In genomic region chr2:25855065-25855464, GRCh38 we compare ENCODE assay signal across 25 cellular contexts. TPM values are rescaled to one million over a fixed set of nuclear protein-coding genes. Genes with fewer than 3 reads are reported as not detected.
DNase-seq lines count a peak whose midpoint lies in the region; ATAC-seq, FAIRE-seq and TF ChIP-seq lines count a peak whose summit lies in the region.
"Had no signal": no experiment of that assay in that cellular context is flagged by ENCODE, and none has a peak within 500 bp of the region (broad histone marks: within the 10 kb centered on the region; RNA-seq: fewer than 3 reads in every experiment).

No MANE protein-coding gene starts in this region.

- H3K27me3 Mint-ChIP-seq in CD4-positive, CD25-positive, alpha-beta regulatory T cell: no peaks in the 10 kb centered on the region
- no peaks in the 10 kb centered on the region for H3K27me3 Mint-ChIP-seq in CD4-positive, alpha-beta memory T cell
- H3K27me3 Mint-ChIP-seq: CD8-positive, alpha-beta memory T cell had no signal

- POLR2A ChIA-PET in CD4-positive, alpha-beta memory T cell (lab: Charles Lee; ENCODE audit: partially characterized antibody): interaction anchor here (0.8 kb wide), 1 partner anchor 24 kb away, joined by 3 read pairs; the partner anchor contains the start of gene ASXL2

- WGBS in upper lobe of left lung, 2 donors: 95 to 97% methylated on average over 3 of the region's 3 CpGs

- H3K27ac ChIP-seq in CD4-positive, CD25-positive, alpha-beta regulatory T cell (ENCODE audit: insufficient read depth, low read length, poor library complexity, severe bottlenecking): no peak overlapping the region
- H3K27ac ChIP-seq in CD4-positive, alpha-beta memory T cell (ENCODE audit: low read depth, low read length): no peak overlapping the region
- H3K27ac ChIP-seq in gastrocnemius medialis: peak overlapping the region; percentile 36 to 67 (median 58)
- no peak overlapping the region for H3K27ac ChIP-seq in upper lobe of left lung
- H3K27ac ChIP-seq: GM23248 had no signal

- H3K4me3 Mint-ChIP-seq in CD4-positive, CD25-positive, alpha-beta regulatory T cell: no peak overlapping the region
- H3K4me3 Mint-ChIP-seq in CD4-positive, alpha-beta memory T cell: no peak overlapping the region
- H3K4me3 Mint-ChIP-seq: H9, HFFc6 had no signal

- no peak for DNase-seq in CD4-positive, CD25-positive, alpha-beta regulatory T cell
- DNase-seq in CD4-positive, alpha-beta memory T cell: no peak
- DNase-seq in bronchial epithelial cell (ENCODE audit: low read depth) (peak; percentile 12), gastrocnemius medialis (no peak), upper lobe of left lung (no peak), H7 (no peak)
- no peak for DNase-seq in activated naive CD4-positive, alpha-beta T cell (lab: John Stamatoyannopoulos, UW)
- DNase-seq: C1 segment of cervical spinal cord; CD8-positive, alpha-beta memory T cell; DMS153; DND-41; GM23248; H9; HFFc6; Kasumi-1; NCI-H1105; NCI-H1436 treated with DMSO at 0.1 percent for 48 hours; NCI-H187 treated with DMSO at 0.1 percent for 48 hours; NCI-H2107; NCI-H748 treated with DMSO at 0.1 percent for 48 hours; SIG-M5; SK-N-SH; SW 1271 had no signal

- peaks cover 4% of the 10 kb centered on the region for H3K36me3 Mint-ChIP-seq in CD4-positive, CD25-positive, alpha-beta regulatory T cell
- peaks cover 3 to 9% of the 10 kb centered on the region in 2 donors for H3K36me3 Mint-ChIP-seq in CD4-positive, alpha-beta memory T cell

- CTCF ChIA-PET in CD4-positive, alpha-beta memory T cell (lab: Charles Lee; ENCODE audit: partially characterized antibody): interaction anchor here (1.1 to 4.8 kb wide), 5 partner anchors 14 to 95 kb away, joined by 3 to 49 read pairs (median 11); partner anchors contain the start of gene ASXL2

- FAIRE-seq in bronchial epithelial cell (lab: Jason Lieb, UNC): no peak
- FAIRE-seq: K562, RCC 7860 had no signal

- in situ Hi-C loops in gastrocnemius medialis (cut with MboI; ENCODE audit: low sequenced_read_pairs in 4 of 4): no loop called here

- no peak for ATAC-seq in CD4-positive, CD25-positive, alpha-beta regulatory T cell (ENCODE audit: low read depth in 2 of 2)
- ATAC-seq in gastrocnemius medialis (peak; percentile 15 to 53), upper lobe of left lung (ENCODE audit: low FRiP score in 2 of 2) (no peak)
- ATAC-seq: K562 had no signal

- no peaks in the 10 kb centered on the region for H3K9me3 ChIP-seq in CD4-positive, CD25-positive, alpha-beta regulatory T cell (ENCODE audit: control insufficient read depth in 2 of 2, low read length in 2 of 2)
- H3K9me3 ChIP-seq in CD4-positive, alpha-beta memory T cell (ENCODE audit: control insufficient read depth in 1 of 2, low read length in 2 of 2): no peaks in the 10 kb centered on the region
- H3K9me3 ChIP-seq in gastrocnemius medialis: no peaks in the 10 kb centered on the region
- no peaks in the 10 kb centered on the region for H3K9me3 ChIP-seq in upper lobe of left lung
- H3K9me3 ChIP-seq: SK-N-SH had no signal

- TF ChIP-seq POLR2A in gastrocnemius medialis (IDR thresholded peaks at IDR 0.05) (no peak), upper lobe of left lung (IDR thresholded peaks at IDR 0.05) (no peak)

- H3K9me3 Mint-ChIP-seq in CD4-positive, CD25-positive, alpha-beta regulatory T cell: no peaks in the 10 kb centered on the region
- no peaks in the 10 kb centered on the region for H3K9me3 Mint-ChIP-seq in CD4-positive, alpha-beta memory T cell
- H3K9me3 Mint-ChIP-seq: CD8-positive, alpha-beta memory T cell; H9; HFFc6 had no signal

- peaks cover 40% of the 10 kb centered on the region for H3K4me1 ChIP-seq in CD4-positive, CD25-positive, alpha-beta regulatory T cell (ENCODE audit: control insufficient read depth, insufficient read depth, low read length, poor library complexity, severe bottlenecking)
- H3K4me1 ChIP-seq in CD4-positive, alpha-beta memory T cell (ENCODE audit: insufficient read depth, low read length): peaks cover 47% of the 10 kb centered on the region
- H3K4me1 ChIP-seq in gastrocnemius medialis: peaks cover 53 to 55% of the 10 kb centered on the region in 2 donors
- peaks cover 11 to 28% (median 17%) of the 10 kb centered on the region in 4 donors for H3K4me1 ChIP-seq in upper lobe of left lung

- peaks cover 5% of the 10 kb centered on the region for H3K36me3 ChIP-seq in CD4-positive, CD25-positive, alpha-beta regulatory T cell (ENCODE audit: control insufficient read depth, insufficient read depth, low read length)
- H3K36me3 ChIP-seq in CD4-positive, alpha-beta memory T cell (ENCODE audit: insufficient read depth, low read length): no peaks in the 10 kb centered on the region
- peaks cover 3% of the 10 kb centered on the region for H3K36me3 ChIP-seq in bronchial epithelial cell (ENCODE audit: control insufficient read depth, insufficient read depth, low read length)
- no peaks in the 10 kb centered on the region for H3K36me3 ChIP-seq in gastrocnemius medialis
- peaks cover 0 to 7% (median 0%) of the 10 kb centered on the region in 4 donors for H3K36me3 ChIP-seq in upper lobe of left lung
- H3K36me3 ChIP-seq in H7 (replicated peaks; ENCODE audit: control insufficient read depth, insufficient read depth, low read length): no peaks in the 10 kb centered on the region

- no peak for TF ChIP-seq EP300 in upper lobe of left lung (IDR thresholded peaks at IDR 0.05)

- peaks cover 23 to 54% (median 51%) of the 10 kb centered on the region in 4 donors for H3K4me1 Mint-ChIP-seq in CD4-positive, CD25-positive, alpha-beta regulatory T cell
- peaks cover 47 to 58% (median 51%) of the 10 kb centered on the region in 4 donors for H3K4me1 Mint-ChIP-seq in CD4-positive, alpha-beta memory T cell

- no peaks in the 10 kb centered on the region for H3K27me3 ChIP-seq in CD4-positive, CD25-positive, alpha-beta regulatory T cell (ENCODE audit: control insufficient read depth, insufficient read depth, low read length)
- no peaks in the 10 kb centered on the region for H3K27me3 ChIP-seq in CD4-positive, alpha-beta memory T cell (ENCODE audit: insufficient read depth, low read length)
- H3K27me3 ChIP-seq in bronchial epithelial cell (ENCODE audit: control insufficient read depth, insufficient read depth, low read length) (no peaks in the 10 kb centered on the region), gastrocnemius medialis (no peaks in the 10 kb centered on the region), upper lobe of left lung (no peaks in the 10 kb centered on the region), H7 (ENCODE audit: control insufficient read depth, insufficient read depth, low read length) (no peaks in the 10 kb centered on the region)

- H3K4me3 ChIP-seq in CD4-positive, CD25-positive, alpha-beta regulatory T cell (ENCODE audit: low read depth, low read length): no peak overlapping the region
- no peak overlapping the region for H3K4me3 ChIP-seq in CD4-positive, alpha-beta memory T cell (ENCODE audit: low read length in 2 of 2)
- H3K4me3 ChIP-seq in bronchial epithelial cell (ENCODE audit: low read depth, low read length) (no peak overlapping the region), gastrocnemius medialis (no peak overlapping the region), upper lobe of left lung (no peak overlapping the region), H7 (ENCODE audit: insufficient read depth, low read depth, low read length) (no peak overlapping the region)
- H3K4me3 ChIP-seq: GM23248, K562 had no signal

- peak overlapping the region in 2 of 3 donors; percentile 44 to 72 for H3K27ac Mint-ChIP-seq in CD4-positive, CD25-positive, alpha-beta regulatory T cell
- H3K27ac Mint-ChIP-seq in CD4-positive, alpha-beta memory T cell: peak overlapping the region in 4 of 7 donors; percentile 6 to 83 (median 36)
- H3K27ac Mint-ChIP-seq: H9, HFFc6 had no signal

- intact Hi-C loops in CD4-positive, alpha-beta memory T cell (cut with micrococcal nuclease): no loop called here
- intact Hi-C loops in gastrocnemius medialis (cut with DNase I; ENCODE audit: low total_unique reads): loop anchor here (2.0 kb wide), 1 partner anchor 290 kb away; no protein-coding TSS in a partner anchor

- TF ChIP-seq CTCF in bronchial epithelial cell (IDR thresholded peaks at IDR 0.05; ENCODE audit: insufficient read depth, low read length, severe bottlenecking) (no peak), gastrocnemius medialis (IDR thresholded peaks at IDR 0.05 in 4 of 5, conservative IDR thresholded peaks at IDR 0.05 in 1 of 5) (no peak), upper lobe of left lung (IDR thresholded peaks at IDR 0.05) (no peak)

RNA-seq across cellular contexts. Expression of gene ASXL2, which starts 23.2 kb away (rescaled TPM):
- 48.6 TPM for total RNA-seq in CD4-positive, CD25-positive, alpha-beta regulatory T cell
- polyA plus RNA-seq in CD4-positive, CD25-positive, alpha-beta regulatory T cell: 1 to 10 TPM; 6.8 to 8.8 (median 8.1) TPM
- 10 to 100 TPM; 56.0 to 63.6 TPM for total RNA-seq in CD4-positive, alpha-beta memory T cell
- polyA plus RNA-seq in CD4-positive, alpha-beta memory T cell: 10 to 100 TPM in 1 of 2 donors, 1 to 10 TPM in 1; 6.3 to 10.1 TPM
- total RNA-seq in bronchial epithelial cell: 4.2 and 6.3 TPM in 2 replicates
- 10 to 100 TPM; 12.5 to 24.5 (median 21.0) TPM for total RNA-seq in gastrocnemius medialis
- total RNA-seq in upper lobe of left lung: 10 to 100 TPM; 15.5 to 34.9 (median 25.6) TPM
- 9.4 and 10.0 TPM in 2 replicates for total RNA-seq in H7 (2014; rRNA removed; shearing (Covaris generic))

Comparison
In these comparisons a context has a peak if more than half of its experiments do, and no peak if none do; other contexts are left out.
1. ATAC-seq: peak in gastrocnemius medialis (2 of 2); none in CD4-positive, CD25-positive, alpha-beta regulatory T cell (0 of 2) and upper lobe of left lung (0 of 2).
2. H3K27ac ChIP-seq: peak in gastrocnemius medialis (4 of 4); none in CD4-positive, CD25-positive, alpha-beta regulatory T cell (single experiment), CD4-positive, alpha-beta memory T cell (single experiment) and upper lobe of left lung (0 of 4).